ENCODE assay signal across 18 cellular contexts in the genomic region with DNA sequence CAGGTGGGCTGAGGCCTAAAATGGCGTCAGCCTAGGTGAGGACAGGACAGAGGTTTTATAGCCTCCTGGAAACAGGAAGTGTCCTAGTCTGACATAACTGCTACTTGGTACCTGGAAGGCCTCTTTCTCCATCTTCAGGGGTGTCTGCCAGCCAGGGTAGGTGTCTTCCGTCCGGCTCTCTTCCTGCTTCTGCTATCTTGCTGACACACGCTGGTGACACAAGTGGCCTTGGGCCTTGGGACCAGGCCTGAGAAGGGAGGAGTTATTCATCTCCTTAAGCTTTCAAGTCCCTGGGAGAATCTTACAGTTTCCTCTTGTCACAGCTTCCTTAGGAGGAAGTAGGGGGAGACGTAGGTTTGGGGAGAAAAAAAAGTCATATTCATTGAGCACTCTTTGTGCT.
DNase-seq lines count a peak whose midpoint lies in the region; ATAC-seq, FAIRE-seq and TF ChIP-seq lines count a peak whose summit lies in the region.
"Had no signal": no experiment of that assay in that cellular context is flagged by ENCODE, and none has a peak within 500 bp of the region (broad histone marks: within the 10 kb centered on the region; RNA-seq: fewer than 3 reads in every experiment).

No MANE protein-coding gene starts in this region.

- WGBS in endodermal cell (ENCODE audit: insufficient coverage in 1 of 2, insufficient read length in 1 of 2), 2 experiments, result 90 to 100% methylated on average over 2 to 5 of the region's 5 CpGs

- H3K9me2 ChIP-seq in PC-9 (ENCODE audit: insufficient read depth), result no peaks in the 10 kb centered on the region

- H3K4me3 ChIP-seq in Peyer's patch (no peak overlapping the region), astrocyte (ENCODE audit: insufficient read depth, low read depth, low read length) (no peak overlapping the region), endodermal cell (ENCODE audit: low read length) (no peak overlapping the region), PC-9 (no peak overlapping the region)

- H3F3A ChIP-seq in PC-9 (ENCODE audit: insufficient read depth, low read depth), result no peaks in the 10 kb centered on the region

- H3K79me2 ChIP-seq in astrocyte (ENCODE audit: insufficient read depth, low read length), result no peaks in the 10 kb centered on the region
- no peaks in the 10 kb centered on the region for H3K79me2 ChIP-seq in PC-9 (ENCODE audit: low read depth)

- BruUV-seq in PC-9 (replicated peaks; lab: Mats Ljungman, UMichigan), result no TSS peak

- H3K36me3 ChIP-seq in Peyer's patch (no peaks in the 10 kb centered on the region), astrocyte (ENCODE audit: insufficient read depth, low read length) (no peaks in the 10 kb centered on the region), endodermal cell (ENCODE audit: control insufficient read depth, insufficient read depth, low read length) (no peaks in the 10 kb centered on the region), PC-9 (ENCODE audit: low read depth) (no peaks in the 10 kb centered on the region)

- CTCF ChIA-PET in PC-9 (lab: Charles Lee), result no interaction called here

- no peaks in the 10 kb centered on the region for H3K9me3 ChIP-seq in Peyer's patch
- H3K9me3 ChIP-seq in astrocyte (ENCODE audit: insufficient read depth, low read depth, low read length), result no peaks in the 10 kb centered on the region
- H3K9me3 ChIP-seq in endodermal cell (ENCODE audit: control insufficient read depth, low read length), result no peaks in the 10 kb centered on the region
- no peaks in the 10 kb centered on the region for H3K9me3 ChIP-seq in PC-9 (ENCODE audit: insufficient read depth, low read depth)
- H3K9me3 ChIP-seq: Caco-2 had no signal

- no peak for ATAC-seq in left cardiac atrium

- H3K9ac ChIP-seq in astrocyte (ENCODE audit: low read length) (no peak overlapping the region), endodermal cell (ENCODE audit: extremely low read depth, low read length, poor library complexity, severe bottlenecking) (no peak overlapping the region)

- peaks cover 5% of the 10 kb centered on the region for H3K9me3 Mint-ChIP-seq in astrocyte (ENCODE audit: unreplicated experiment)
- no peaks in the 10 kb centered on the region for H3K9me3 Mint-ChIP-seq in endodermal cell
- H3K9me3 Mint-ChIP-seq: CD4-positive, alpha-beta T cell; H9 had no signal

- H4K20me1 ChIP-seq in astrocyte (ENCODE audit: insufficient read depth, low read length) (no peaks in the 10 kb centered on the region), PC-9 (ENCODE audit: insufficient read depth) (no peaks in the 10 kb centered on the region)

- no peak for TF ChIP-seq POLR2A in Peyer's patch (IDR thresholded peaks at IDR 0.05)

- H3K27ac ChIP-seq in Peyer's patch, result peak overlapping the region in 2 of 4 donors; percentile 57 to 74
- H3K27ac ChIP-seq in astrocyte (ENCODE audit: low read depth, low read length), result no peak overlapping the region
- H3K27ac ChIP-seq in endodermal cell (ENCODE audit: low read depth, low read length), result no peak overlapping the region
- H3K27ac ChIP-seq in PC-9, result no peak overlapping the region
- H3K27ac ChIP-seq: C4-2B, HL-60 had no signal

- intact Hi-C loops in PC-9 (cut with micrococcal nuclease; ENCODE audit: unreplicated experiment) (no loop called here), left cardiac atrium (cut with DNase I) (no loop called here)

- H3K27me3 Mint-ChIP-seq in astrocyte (ENCODE audit: low read depth, unreplicated experiment) (no peaks in the 10 kb centered on the region), endodermal cell (ENCODE audit: insufficient read depth) (peaks cover 2% of the 10 kb centered on the region)
- H3K27me3 Mint-ChIP-seq: CD4-positive, alpha-beta T cell had no signal

- H2AFZ ChIP-seq in astrocyte (ENCODE audit: low read depth, low read length) (no peak overlapping the region), PC-9 (no peak overlapping the region)

- H3K27ac Mint-ChIP-seq in astrocyte (ENCODE audit: unreplicated experiment) (peak overlapping the region; percentile 50), endodermal cell (peak overlapping the region; percentile 68)
- H3K27ac Mint-ChIP-seq: CD4-positive, alpha-beta T cell; H9 had no signal

- H3K4me1 ChIP-seq in Peyer's patch, result peaks cover 0 to 21% (median 0%) of the 10 kb centered on the region in 4 donors
- H3K4me1 ChIP-seq in astrocyte (ENCODE audit: insufficient read depth, low read length), result no peaks in the 10 kb centered on the region
- no peaks in the 10 kb centered on the region for H3K4me1 ChIP-seq in endodermal cell (ENCODE audit: control insufficient read depth, insufficient read depth, low read length)
- no peaks in the 10 kb centered on the region for H3K4me1 ChIP-seq in PC-9 (replicated peaks; ENCODE audit: insufficient read depth)
- H3K4me1 ChIP-seq: Caco-2 had no signal

- FAIRE-seq in astrocyte (lab: Jason Lieb, UNC), result no peak
- FAIRE-seq: A204.1, D721Med, G401.6, GM12891, GM19239 had no signal

- DNase-seq in Peyer's patch (peak in 2 of 3 donors; percentile 60 to 63), astrocyte (ENCODE audit: low read depth) (no peak), endodermal cell (no peak), NOMO-1 treated with dmso at 0.1 percent for 144 hours (lab: John Stamatoyannopoulos, UW; ENCODE audit: unreplicated experiment) (no peak), PC-9 (no peak), left cardiac atrium (no peak)
- DNase-seq: AML-193; Caco-2; CD4-positive, alpha-beta T cell; GOT3; H9 had no signal

- no peak overlapping the region for H3K4me2 ChIP-seq in astrocyte (ENCODE audit: low read length)
- no peak overlapping the region for H3K4me2 ChIP-seq in PC-9

- TF ChIP-seq CTCF in Peyer's patch (IDR thresholded peaks at IDR 0.05), result no peak
- TF ChIP-seq CTCF in astrocyte (IDR thresholded peaks at IDR 0.05; ENCODE audit: insufficient read depth, low read depth, low read length), result no peak
- no peak for TF ChIP-seq CTCF in endodermal cell (conservative IDR thresholded peaks at IDR 0.05)
- TF ChIP-seq CTCF in PC-9 (conservative IDR thresholded peaks at IDR 0.05), result no peak

- H3K4me3 Mint-ChIP-seq in astrocyte (ENCODE audit: unreplicated experiment) (no peak overlapping the region), endodermal cell (no peak overlapping the region)
- H3K4me3 Mint-ChIP-seq: CD4-positive, alpha-beta T cell; H9 had no signal

- H3K36me3 Mint-ChIP-seq in astrocyte (ENCODE audit: low read depth, unreplicated experiment), result no peaks in the 10 kb centered on the region
- H3K36me3 Mint-ChIP-seq in endodermal cell (ENCODE audit: low read depth), result no peaks in the 10 kb centered on the region

- POLR2A ChIA-PET in PC-9 (lab: Charles Lee; ENCODE audit: unreplicated experiment), result no interaction called here

- H3K4me1 Mint-ChIP-seq in astrocyte (ENCODE audit: low read depth, unreplicated experiment) (peaks cover 3% of the 10 kb centered on the region), endodermal cell (peaks cover 8% of the 10 kb centered on the region)

- H3K27me3 ChIP-seq in Peyer's patch (no peaks in the 10 kb centered on the region), astrocyte (ENCODE audit: insufficient read depth, low read length) (no peaks in the 10 kb centered on the region), endodermal cell (ENCODE audit: control insufficient read depth, insufficient read depth, low read length, poor library complexity, severe bottlenecking) (no peaks in the 10 kb centered on the region), PC-9 (ENCODE audit: insufficient read depth, low read depth) (no peaks in the 10 kb centered on the region)

Comparison
In these comparisons a context has a peak if more than half of its experiments do, and no peak if none do; other contexts are left out.
1. DNase-seq: peak in Peyer's patch (2 of 3); none in astrocyte (single experiment), endodermal cell (single experiment), NOMO-1 treated with dmso at 0.1 percent for 144 hours (single experiment), PC-9 (0 of 2) and left cardiac atrium (single experiment).